ENCODE assay signal across 20 cellular contexts in the genomic region with DNA sequence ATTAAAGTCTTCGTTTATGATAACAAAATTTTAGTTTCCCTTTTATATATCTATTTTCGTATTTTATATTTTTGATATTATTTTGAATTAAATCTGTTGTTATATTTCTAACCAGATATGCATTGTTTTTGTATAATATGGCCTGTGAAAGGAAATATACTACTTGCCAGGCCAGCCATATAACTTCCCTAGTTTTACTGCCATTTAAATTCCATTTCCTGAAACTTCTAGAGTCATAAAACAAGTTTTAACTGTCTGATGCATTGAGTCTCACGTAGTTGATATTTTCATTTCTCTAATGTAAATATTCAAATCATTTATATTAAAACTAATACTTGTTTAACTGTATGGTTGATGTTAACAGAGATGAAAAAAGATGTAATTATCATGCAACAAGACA. TPM values are rescaled to one million over a fixed set of nuclear protein-coding genes. Genes with fewer than 3 reads are reported as not detected.
DNase-seq lines count a peak whose midpoint lies in the region; ATAC-seq, FAIRE-seq and TF ChIP-seq lines count a peak whose summit lies in the region.
"Had no signal": no experiment of that assay in that cellular context is flagged by ENCODE, and none has a peak within 500 bp of the region (broad histone marks: within the 10 kb centered on the region; RNA-seq: fewer than 3 reads in every experiment).

No MANE protein-coding gene starts in this region.

- H3K36me3 ChIP-seq in breast epithelium = no peaks in the 10 kb centered on the region
- H3K36me3 ChIP-seq in pancreas = peaks cover 0 to 48% (median 11%) of the 10 kb centered on the region in 3 donors

- no peaks in the 10 kb centered on the region for H3K4me1 ChIP-seq in breast epithelium
- no peaks in the 10 kb centered on the region for H3K4me1 ChIP-seq in pancreas
- H3K4me1 ChIP-seq: A549; BLaER1 treated with 17β-estradiol and CSF1 and Interleukin-3, amounts not matched to agents 10 nM and 100 nM; Caco-2 had no signal

- intact Hi-C loops in MCF 10A (cut with micrococcal nuclease) (no loop called here), breast epithelium (cut with DNase I; ENCODE audit: low total_unique reads) (no loop called here), left colon (cut with DNase I, micrococcal nuclease) (no loop called here), pancreas (cut with DNase I) (no loop called here)

- H3K9me3 ChIP-seq in breast epithelium (no peaks in the 10 kb centered on the region), pancreas (no peaks in the 10 kb centered on the region)
- H3K9me3 ChIP-seq: A549; BLaER1 treated with 17β-estradiol and CSF1 and Interleukin-3, amounts not matched to agents 10 nM and 100 nM; Caco-2 had no signal

- no peaks in the 10 kb centered on the region for H3K27me3 ChIP-seq in breast epithelium
- no peaks in the 10 kb centered on the region for H3K27me3 ChIP-seq in pancreas
- H3K27me3 ChIP-seq: BLaER1 treated with 17β-estradiol and CSF1 and Interleukin-3, amounts not matched to agents 10 nM and 100 nM had no signal

- H3K27ac ChIP-seq in breast epithelium = no peak overlapping the region
- no peak overlapping the region for H3K27ac ChIP-seq in pancreas
- H3K27ac ChIP-seq: 22Rv1; A549; BLaER1 treated with 17β-estradiol and CSF1 and Interleukin-3, amounts not matched to agents 10 nM and 100 nM; C4-2B had no signal

- POLR2A ChIA-PET in MCF 10A (lab: Yijun Ruan, JAX) = no interaction called here

- H3K27me3 Mint-ChIP-seq in MCF 10A (ENCODE audit: insufficient read depth, unreplicated experiment) = no peaks in the 10 kb centered on the region
- H3K27me3 Mint-ChIP-seq: B cell; CD4-positive, alpha-beta T cell had no signal

- H3K36me3 Mint-ChIP-seq in MCF 10A (ENCODE audit: insufficient read depth, unreplicated experiment) = peaks cover 74% of the 10 kb centered on the region

- H3K27ac Mint-ChIP-seq in MCF 10A (ENCODE audit: low read depth, unreplicated experiment) = peak overlapping the region; percentile 13
- H3K27ac Mint-ChIP-seq: B cell; CD4-positive, alpha-beta T cell; CD8-positive, alpha-beta T cell had no signal

- peak; percentile 70 for FAIRE-seq in pancreas (lab: Jason Lieb, UNC)
- FAIRE-seq: A549, D721Med, GM19239 had no signal

- no peaks in the 10 kb centered on the region for H3K9me3 Mint-ChIP-seq in MCF 10A (ENCODE audit: unreplicated experiment)
- H3K9me3 Mint-ChIP-seq: CD4-positive, alpha-beta T cell; CD8-positive, alpha-beta T cell had no signal

- no peak for TF ChIP-seq POLR2A in breast epithelium (IDR thresholded peaks at IDR 0.05)

- H3K4me3 Mint-ChIP-seq in MCF 10A (ENCODE audit: unreplicated experiment) = no peak overlapping the region
- H3K4me3 Mint-ChIP-seq: B cell; CD4-positive, alpha-beta T cell; CD8-positive, alpha-beta T cell had no signal

- CTCF ChIA-PET in MCF 10A (lab: Yijun Ruan, JAX) = no interaction called here

- DNase-seq in MCF 10A (ENCODE audit: unreplicated experiment) (no peak), breast epithelium (ENCODE audit: low spot score in 2 of 2) (no peak), left colon (no peak), pancreas (no peak), hippocampal formation (lab: John Stamatoyannopoulos, UW) (no peak)
- DNase-seq: AML-193; Caco-2; Calu3; CD4-positive, alpha-beta T cell; CD8-positive, alpha-beta T cell; DMS79 treated with DMSO at 0.1 percent for 48 hours; GF-D8 had no signal

- WGBS in pancreas, 2 donors = 88 to 92% methylated on average over 3 of the region's 3 CpGs

- peaks cover 6% of the 10 kb centered on the region for H3K4me1 Mint-ChIP-seq in MCF 10A (ENCODE audit: insufficient read depth, unreplicated experiment)
- H3K4me1 Mint-ChIP-seq: B cell had no signal

- ATAC-seq in left colon (peak; percentile 91), pancreas (no peak), HG03095 (IDR thresholded peaks at IDR 0.05; ENCODE audit: unreplicated experiment) (no peak)
- ATAC-seq: A549; CD8-positive, alpha-beta T cell had no signal

- TF ChIP-seq CTCF in MCF 10A (IDR thresholded peaks at IDR 0.05; ENCODE audit: unreplicated experiment) = no peak
- no peak for TF ChIP-seq CTCF in breast epithelium (IDR thresholded peaks at IDR 0.05)
- no peak for TF ChIP-seq CTCF in pancreas (IDR thresholded peaks at IDR 0.05)

- no peak overlapping the region for H3K4me3 ChIP-seq in breast epithelium
- H3K4me3 ChIP-seq in pancreas = no peak overlapping the region
- H3K4me3 ChIP-seq: A549; BLaER1 treated with 17β-estradiol and CSF1 and Interleukin-3, amounts not matched to agents 10 nM and 100 nM had no signal

- no TSS peak for BruUV-seq in MCF 10A (replicated peaks; lab: Mats Ljungman, UMichigan)

RNA-seq across cellular contexts. Expression of a gene that starts 13.5 kb away (rescaled TPM):
- total RNA-seq in MCF 10A (2022) (82.7 and 105 TPM in 2 replicates), breast epithelium (100 to 1,000 TPM; 110 to 151 (median 118) TPM), left colon (10 to 100 TPM; 85.4 to 93.0 TPM), pancreas (10 to 100 TPM; 19.2 to 40.4 (median 31.0) TPM)
- polyA plus RNA-seq in pancreas = 10 to 100 TPM; 24.4 to 58.9 TPM
